ENCODE assay signal across 2 cellular contexts in the genomic region with DNA sequence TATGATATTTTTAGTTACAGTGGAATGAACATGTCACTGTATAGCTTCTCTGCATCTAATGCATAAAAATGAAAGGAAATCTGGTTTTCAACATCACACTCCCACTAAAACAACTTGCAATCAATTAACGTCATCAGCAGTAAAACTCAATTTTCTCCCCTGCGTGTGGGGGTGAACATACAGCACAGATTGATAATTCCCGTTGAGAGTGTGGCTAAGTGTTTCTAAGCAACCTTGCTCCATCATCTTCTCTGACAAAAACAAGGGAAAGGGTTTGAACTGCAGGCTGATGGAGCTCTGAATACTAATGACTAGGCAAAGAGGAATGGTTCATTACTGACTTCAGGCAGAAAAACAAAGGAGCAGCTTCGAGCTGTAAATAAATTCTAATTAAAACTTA.
TF ChIP-seq lines count a peak whose summit lies in the region.

No MANE protein-coding gene starts in this region.

TF ChIP-seq in HEK293, 187 proteins besides CTCF, POLR2A, EP300 and RAD21 (continued from another document and continues in another):
- TF ChIP-seq, protein P1, sequence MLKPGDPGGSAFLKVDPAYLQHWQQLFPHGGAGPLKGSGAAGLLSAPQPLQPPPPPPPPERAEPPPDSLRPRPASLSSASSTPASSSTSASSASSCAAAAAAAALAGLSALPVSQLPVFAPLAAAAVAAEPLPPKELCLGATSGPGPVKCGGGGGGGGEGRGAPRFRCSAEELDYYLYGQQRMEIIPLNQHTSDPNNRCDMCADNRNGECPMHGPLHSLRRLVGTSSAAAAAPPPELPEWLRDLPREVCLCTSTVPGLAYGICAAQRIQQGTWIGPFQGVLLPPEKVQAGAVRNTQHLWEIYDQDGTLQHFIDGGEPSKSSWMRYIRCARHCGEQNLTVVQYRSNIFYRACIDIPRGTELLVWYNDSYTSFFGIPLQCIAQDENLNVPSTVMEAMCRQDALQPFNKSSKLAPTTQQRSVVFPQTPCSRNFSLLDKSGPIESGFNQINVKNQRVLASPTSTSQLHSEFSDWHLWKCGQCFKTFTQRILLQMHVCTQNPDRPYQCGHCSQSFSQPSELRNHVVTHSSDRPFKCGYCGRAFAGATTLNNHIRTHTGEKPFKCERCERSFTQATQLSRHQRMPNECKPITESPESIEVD (tag by site-specific recombination; IDR thresholded peaks at IDR 0.05) = peak; percentile 93
- TF ChIP-seq ZNF121 (tag by site-specific recombination; IDR thresholded peaks at IDR 0.05) (no peak), ZNF16 (tag by site-specific recombination; IDR thresholded peaks at IDR 0.05; ENCODE audit: low read depth) (no peak), EGR2 (tag by site-specific recombination; IDR thresholded peaks at IDR 0.05; ENCODE audit: low read depth) (no peak), ZNF302 (tag by site-specific recombination; IDR thresholded peaks at IDR 0.05; ENCODE audit: low read depth) (no peak), ZNF37A (tag by site-specific recombination; IDR thresholded peaks at IDR 0.05) (no peak), ZBTB21 (tag by site-specific recombination; IDR thresholded peaks at IDR 0.05) (no peak), ZNF391 (tag by site-specific recombination; IDR thresholded peaks at IDR 0.05; ENCODE audit: borderline replicate concordance, low read depth) (no peak), ZNF223 (tag by site-specific recombination; IDR thresholded peaks at IDR 0.05) (no peak), ZNF544 (tag by site-specific recombination; IDR thresholded peaks at IDR 0.05) (no peak), ZBTB17 (tag by site-specific recombination; IDR thresholded peaks at IDR 0.05) (peak; percentile 24; the same call in 1 of the 2 replicates)
- TF ChIP-seq, protein P2, sequence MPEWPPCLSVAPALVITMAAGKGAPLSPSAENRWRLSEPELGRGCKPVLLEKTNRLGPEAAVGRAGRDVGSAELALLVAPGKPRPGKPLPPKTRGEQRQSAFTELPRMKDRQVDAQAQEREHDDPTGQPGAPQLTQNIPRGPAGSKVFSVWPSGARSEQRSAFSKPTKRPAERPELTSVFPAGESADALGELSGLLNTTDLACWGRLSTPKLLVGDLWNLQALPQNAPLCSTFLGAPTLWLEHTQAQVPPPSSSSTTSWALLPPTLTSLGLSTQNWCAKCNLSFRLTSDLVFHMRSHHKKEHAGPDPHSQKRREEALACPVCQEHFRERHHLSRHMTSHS (tag by site-specific recombination; IDR thresholded peaks at IDR 0.05) = no peak
- TF ChIP-seq, protein P3, sequence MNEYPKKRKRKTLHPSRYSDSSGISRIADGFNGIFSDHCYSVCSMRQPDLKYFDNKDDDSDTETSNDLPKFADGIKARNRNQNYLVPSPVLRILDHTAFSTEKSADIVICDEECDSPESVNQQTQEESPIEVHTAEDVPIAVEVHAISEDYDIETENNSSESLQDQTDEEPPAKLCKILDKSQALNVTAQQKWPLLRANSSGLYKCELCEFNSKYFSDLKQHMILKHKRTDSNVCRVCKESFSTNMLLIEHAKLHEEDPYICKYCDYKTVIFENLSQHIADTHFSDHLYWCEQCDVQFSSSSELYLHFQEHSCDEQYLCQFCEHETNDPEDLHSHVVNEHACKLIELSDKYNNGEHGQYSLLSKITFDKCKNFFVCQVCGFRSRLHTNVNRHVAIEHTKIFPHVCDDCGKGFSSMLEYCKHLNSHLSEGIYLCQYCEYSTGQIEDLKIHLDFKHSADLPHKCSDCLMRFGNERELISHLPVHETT (tag by site-specific recombination; IDR thresholded peaks at IDR 0.05) = no peak
- TF ChIP-seq, protein P4, sequence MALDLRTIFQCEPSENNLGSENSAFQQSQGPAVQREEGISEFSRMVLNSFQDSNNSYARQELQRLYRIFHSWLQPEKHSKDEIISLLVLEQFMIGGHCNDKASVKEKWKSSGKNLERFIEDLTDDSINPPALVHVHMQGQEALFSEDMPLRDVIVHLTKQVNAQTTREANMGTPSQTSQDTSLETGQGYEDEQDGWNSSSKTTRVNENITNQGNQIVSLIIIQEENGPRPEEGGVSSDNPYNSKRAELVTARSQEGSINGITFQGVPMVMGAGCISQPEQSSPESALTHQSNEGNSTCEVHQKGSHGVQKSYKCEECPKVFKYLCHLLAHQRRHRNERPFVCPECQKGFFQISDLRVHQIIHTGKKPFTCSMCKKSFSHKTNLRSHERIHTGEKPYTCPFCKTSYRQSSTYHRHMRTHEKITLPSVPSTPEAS (tag by site-specific recombination; IDR thresholded peaks at IDR 0.05) = no peak
- TF ChIP-seq, protein P5, sequence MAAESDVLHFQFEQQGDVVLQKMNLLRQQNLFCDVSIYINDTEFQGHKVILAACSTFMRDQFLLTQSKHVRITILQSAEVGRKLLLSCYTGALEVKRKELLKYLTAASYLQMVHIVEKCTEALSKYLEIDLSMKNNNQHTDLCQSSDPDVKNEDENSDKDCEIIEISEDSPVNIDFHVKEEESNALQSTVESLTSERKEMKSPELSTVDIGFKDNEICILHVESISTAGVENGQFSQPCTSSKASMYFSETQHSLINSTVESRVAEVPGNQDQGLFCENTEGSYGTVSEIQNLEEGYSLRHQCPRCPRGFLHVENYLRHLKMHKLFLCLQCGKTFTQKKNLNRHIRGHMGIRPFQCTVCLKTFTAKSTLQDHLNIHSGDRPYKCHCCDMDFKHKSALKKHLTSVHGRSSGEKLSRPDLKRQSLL (tag by site-specific recombination; IDR thresholded peaks at IDR 0.05) = peak; percentile 85

TF ChIP-seq in WTC11, 78 proteins besides CTCF, POLR2A, EP300 and RAD21 (continued from another document):
- no peak for TF ChIP-seq RORB (CRISPR knock-in tag; IDR thresholded peaks at IDR 0.05)
- no peak for TF ChIP-seq NR3C1 (CRISPR knock-in tag; conservative IDR thresholded peaks at IDR 0.05; ENCODE audit: low read depth)
- TF ChIP-seq, protein P6, sequence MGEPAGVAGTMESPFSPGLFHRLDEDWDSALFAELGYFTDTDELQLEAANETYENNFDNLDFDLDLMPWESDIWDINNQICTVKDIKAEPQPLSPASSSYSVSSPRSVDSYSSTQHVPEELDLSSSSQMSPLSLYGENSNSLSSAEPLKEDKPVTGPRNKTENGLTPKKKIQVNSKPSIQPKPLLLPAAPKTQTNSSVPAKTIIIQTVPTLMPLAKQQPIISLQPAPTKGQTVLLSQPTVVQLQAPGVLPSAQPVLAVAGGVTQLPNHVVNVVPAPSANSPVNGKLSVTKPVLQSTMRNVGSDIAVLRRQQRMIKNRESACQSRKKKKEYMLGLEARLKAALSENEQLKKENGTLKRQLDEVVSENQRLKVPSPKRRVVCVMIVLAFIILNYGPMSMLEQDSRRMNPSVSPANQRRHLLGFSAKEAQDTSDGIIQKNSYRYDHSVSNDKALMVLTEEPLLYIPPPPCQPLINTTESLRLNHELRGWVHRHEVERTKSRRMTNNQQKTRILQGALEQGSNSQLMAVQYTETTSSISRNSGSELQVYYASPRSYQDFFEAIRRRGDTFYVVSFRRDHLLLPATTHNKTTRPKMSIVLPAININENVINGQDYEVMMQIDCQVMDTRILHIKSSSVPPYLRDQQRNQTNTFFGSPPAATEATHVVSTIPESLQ (CRISPR knock-in tag; IDR thresholded peaks at IDR 0.05) = no peak
- no peak for TF ChIP-seq ETV6 (CRISPR knock-in tag; IDR thresholded peaks at IDR 0.05)
- TF ChIP-seq, protein P7, sequence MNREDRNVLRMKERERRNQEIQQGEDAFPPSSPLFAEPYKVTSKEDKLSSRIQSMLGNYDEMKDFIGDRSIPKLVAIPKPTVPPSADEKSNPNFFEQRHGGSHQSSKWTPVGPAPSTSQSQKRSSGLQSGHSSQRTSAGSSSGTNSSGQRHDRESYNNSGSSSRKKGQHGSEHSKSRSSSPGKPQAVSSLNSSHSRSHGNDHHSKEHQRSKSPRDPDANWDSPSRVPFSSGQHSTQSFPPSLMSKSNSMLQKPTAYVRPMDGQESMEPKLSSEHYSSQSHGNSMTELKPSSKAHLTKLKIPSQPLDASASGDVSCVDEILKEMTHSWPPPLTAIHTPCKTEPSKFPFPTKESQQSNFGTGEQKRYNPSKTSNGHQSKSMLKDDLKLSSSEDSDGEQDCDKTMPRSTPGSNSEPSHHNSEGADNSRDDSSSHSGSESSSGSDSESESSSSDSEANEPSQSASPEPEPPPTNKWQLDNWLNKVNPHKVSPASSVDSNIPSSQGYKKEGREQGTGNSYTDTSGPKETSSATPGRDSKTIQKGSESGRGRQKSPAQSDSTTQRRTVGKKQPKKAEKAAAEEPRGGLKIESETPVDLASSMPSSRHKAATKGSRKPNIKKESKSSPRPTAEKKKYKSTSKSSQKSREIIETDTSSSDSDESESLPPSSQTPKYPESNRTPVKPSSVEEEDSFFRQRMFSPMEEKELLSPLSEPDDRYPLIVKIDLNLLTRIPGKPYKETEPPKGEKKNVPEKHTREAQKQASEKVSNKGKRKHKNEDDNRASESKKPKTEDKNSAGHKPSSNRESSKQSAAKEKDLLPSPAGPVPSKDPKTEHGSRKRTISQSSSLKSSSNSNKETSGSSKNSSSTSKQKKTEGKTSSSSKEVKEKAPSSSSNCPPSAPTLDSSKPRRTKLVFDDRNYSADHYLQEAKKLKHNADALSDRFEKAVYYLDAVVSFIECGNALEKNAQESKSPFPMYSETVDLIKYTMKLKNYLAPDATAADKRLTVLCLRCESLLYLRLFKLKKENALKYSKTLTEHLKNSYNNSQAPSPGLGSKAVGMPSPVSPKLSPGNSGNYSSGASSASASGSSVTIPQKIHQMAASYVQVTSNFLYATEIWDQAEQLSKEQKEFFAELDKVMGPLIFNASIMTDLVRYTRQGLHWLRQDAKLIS (CRISPR knock-in tag; IDR thresholded peaks at IDR 0.05; ENCODE audit: borderline replicate concordance) = no peak
TF ChIP-seq in WTC11: peak in this region for 0.
